Comparison of ENCODE assay signal across 22 cellular contexts in the genomic region with DNA sequence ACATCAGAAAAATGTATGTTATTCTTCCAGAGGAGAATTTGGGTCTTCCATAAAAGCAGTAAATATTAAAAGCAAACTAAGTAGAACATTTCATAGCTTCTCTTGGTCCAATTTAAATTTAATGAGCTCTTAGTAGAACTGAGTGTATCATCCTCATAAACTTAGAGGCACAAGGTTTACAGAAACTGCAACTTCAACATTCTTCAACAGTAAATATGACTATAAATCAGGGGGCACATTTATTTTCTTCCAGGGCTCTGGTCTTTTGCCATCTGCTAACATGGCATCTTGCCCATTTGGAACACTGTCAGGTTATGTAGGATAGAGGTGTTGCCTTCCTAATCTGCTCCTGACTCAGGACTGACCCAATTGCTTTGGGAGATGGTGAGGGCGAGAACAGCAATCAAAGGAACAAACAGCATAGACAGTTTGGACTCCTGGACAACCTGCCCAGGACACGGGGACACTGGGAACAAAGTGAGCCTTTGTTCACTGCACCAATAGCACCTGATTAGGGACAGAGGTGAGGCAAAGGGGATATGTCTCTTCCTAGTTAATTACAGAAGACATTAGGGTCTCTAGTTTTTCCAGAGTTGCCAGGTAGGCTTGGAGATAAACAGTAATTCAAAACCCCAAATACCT.
"Had no signal": no experiment of that assay in that cellular context is flagged by ENCODE, and none has a peak within 500 bp of the region (broad histone marks: within the 10 kb centered on the region; RNA-seq: fewer than 3 reads in every experiment).

No MANE protein-coding gene starts in this region.

- ATAC-seq: activated CD8-positive, alpha-beta memory T cell treated with anti-CD3 and anti-CD28 coated beads, Interleukin-2, amount 10 ng/mL, durations not matched to agents 7 days and 5 days; gastroesophageal sphincter; naive thymus-derived CD8-positive, alpha-beta T cell; sciatic nerve had no signal

- H3K4me1 ChIP-seq: colonic mucosa, esophagus squamous epithelium, gastroesophageal sphincter, left ventricle myocardium inferior, neural progenitor cell, testis had no signal

- DNase-seq: activated CD4-positive, alpha-beta memory T cell treated with anti-CD3 and anti-CD28 coated beads, Interleukin-2, amount 10 ng/mL, durations not matched to agents 7 days and 5 days; activated CD4-positive, alpha-beta T cell treated with anti-CD3 and anti-CD28 coated beads for 48 hours; activated CD8-positive, alpha-beta memory T cell treated with anti-CD3 and anti-CD28 coated beads, Interleukin-2, amount 10 ng/mL, durations not matched to agents 7 days and 5 days; activated effector memory CD4-positive, alpha-beta T cell treated with anti-CD3 and anti-CD28 coated beads, Interleukin-2, amount 50 U/mL, for 16 hours; activated naive CD4-positive, alpha-beta T cell treated with anti-CD3 and anti-CD28 coated beads, Interleukin-2, amount 10 ng/mL, durations not matched to agents 7 days and 5 days; activated T-cell treated with anti-CD3 and anti-CD28 coated beads for 4 hours; amygdala; colonic mucosa; dorsolateral prefrontal cortex; esophagus squamous epithelium; head of caudate nucleus; hypothalamus; left ventricle myocardium inferior; naive thymus-derived CD8-positive, alpha-beta T cell; posterior cingulate gyrus; stimulated activated CD4-positive, alpha-beta T cell treated with anti-CD3 and anti-CD28 coated beads, Interleukin-4, amount 100 ng/mL, for 1 hour; stimulated activated naive CD4-positive, alpha-beta T cell; T1000; testis had no signal

- H3K4me3 ChIP-seq: colonic mucosa, dorsolateral prefrontal cortex, esophagus squamous epithelium, gastroesophageal sphincter, left ventricle myocardium inferior, neural progenitor cell, testis had no signal

- H3K9me3 ChIP-seq: colonic mucosa, esophagus squamous epithelium, gastroesophageal sphincter, left ventricle myocardium inferior, testis had no signal

- H3K36me3 ChIP-seq: colonic mucosa, esophagus squamous epithelium, gastroesophageal sphincter, left ventricle myocardium inferior, neural progenitor cell had no signal
